In the genomic region with DNA sequence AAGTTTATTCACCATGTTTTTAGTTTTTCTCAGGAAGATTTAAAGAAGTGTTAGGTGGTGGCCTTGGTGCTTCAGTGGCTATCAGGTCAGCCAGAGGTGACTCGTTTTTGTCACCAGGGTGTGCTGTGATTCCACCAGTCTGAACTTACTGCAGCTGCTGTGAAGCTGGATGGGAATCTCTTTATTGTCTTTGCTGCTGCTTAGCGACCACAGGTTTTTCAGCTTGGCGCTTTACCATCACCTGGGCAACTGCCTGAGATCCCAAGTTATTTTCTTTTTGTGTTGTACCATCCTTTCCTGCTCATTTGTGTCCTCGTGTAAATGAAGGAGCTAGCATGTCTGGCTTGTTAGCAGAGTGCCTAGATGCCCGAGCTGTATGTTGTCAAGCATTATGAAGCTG, we compare ENCODE assay signal across 9 cellular contexts.
DNase-seq lines count a peak whose midpoint lies in the region; ATAC-seq, FAIRE-seq and TF ChIP-seq lines count a peak whose summit lies in the region.
"Had no signal": no experiment of that assay in that cellular context is flagged by ENCODE, and none has a peak within 500 bp of the region (broad histone marks: within the 10 kb centered on the region; RNA-seq: fewer than 3 reads in every experiment).

No MANE protein-coding gene starts in this region.

- H3K4me1 Mint-ChIP-seq in T-helper 17 cell, result no peaks in the 10 kb centered on the region

- no peaks in the 10 kb centered on the region for H3K36me3 ChIP-seq in pancreas
- H3K36me3 ChIP-seq: neutrophil had no signal

- H3K27ac ChIP-seq in pancreas, result no peak overlapping the region
- H3K27ac ChIP-seq: neutrophil had no signal

- H3K9me3 ChIP-seq in pancreas, result no peaks in the 10 kb centered on the region
- no peaks in the 10 kb centered on the region for H3K9me3 ChIP-seq in T-helper 17 cell (ENCODE audit: control insufficient read depth, low read length, poor library complexity, severe bottlenecking)
- H3K9me3 ChIP-seq: neutrophil had no signal

- H3K4me3 ChIP-seq in LNCaP clone FGC (ENCODE audit: low read depth, low read length) (no peak overlapping the region), fibroblast of the aortic adventitia (ENCODE audit: low read depth, low read length) (no peak overlapping the region), pancreas (no peak overlapping the region)

- DNase-seq in G401 (ENCODE audit: low spot score), result peak; percentile 47
- peak; percentile 46 for DNase-seq in LNCaP clone FGC (ENCODE audit: low read depth)
- peak; percentile 68 for DNase-seq in RKO (ENCODE audit: low spot score)
- peak; percentile 78 for DNase-seq in fibroblast of the aortic adventitia (ENCODE audit: low read depth)
- peak in 4 of 6 donors; percentile 26 to 56 (median 53) for DNase-seq in pancreas
- DNase-seq in T-helper 17 cell, result no peak

- H3K27me3 ChIP-seq in pancreas, result no peaks in the 10 kb centered on the region
- H3K27me3 ChIP-seq: neutrophil had no signal

- H3K27me3 Mint-ChIP-seq in T-helper 17 cell, result no peaks in the 10 kb centered on the region

- no peaks in the 10 kb centered on the region for H3K36me3 Mint-ChIP-seq in T-helper 17 cell (ENCODE audit: low read depth)

- WGBS in pancreas, 2 donors, result 14 to 19% methylated on average over 5 of the region's 5 CpGs

- peaks cover 4 to 8% (median 7%) of the 10 kb centered on the region in 3 donors for H3K4me1 ChIP-seq in pancreas

- TF ChIP-seq CTCF in LNCaP clone FGC (IDR thresholded peaks at IDR 0.05; ENCODE audit: control insufficient read depth, extremely low read depth, insufficient read depth) (peak; percentile 86), fibroblast of the aortic adventitia (IDR thresholded peaks at IDR 0.05; ENCODE audit: insufficient read depth, low read length) (peak; percentile 66), pancreas (IDR thresholded peaks at IDR 0.05) (peak in 3 of 4 donors; percentile 36 to 44 (median 37))

- H3K27ac Mint-ChIP-seq in T-helper 17 cell, result no peak overlapping the region

- in situ Hi-C loops in G401 (cut with HindIII; ENCODE audit: low sequenced_read_pairs), result no loop called here

- H3K4me3 Mint-ChIP-seq in T-helper 17 cell, result no peak overlapping the region

- peak; percentile 83 to 98 (median 96) for ATAC-seq in pancreas
- ATAC-seq in GM19328 (IDR thresholded peaks at IDR 0.05; ENCODE audit: unreplicated experiment), result no peak
- ATAC-seq in HG03571 (IDR thresholded peaks at IDR 0.05; ENCODE audit: unreplicated experiment), result no peak
- ATAC-seq in T-helper 17 cell, result no peak

- intact Hi-C loops in pancreas (cut with DNase I), result no loop called here

- no peak for FAIRE-seq in pancreas (lab: Jason Lieb, UNC)

Comparison
In these comparisons a context has a peak if more than half of its experiments do, and no peak if none do; other contexts are left out.
1. DNase-seq: peak in G401 (single experiment), LNCaP clone FGC (single experiment), RKO (single experiment), fibroblast of the aortic adventitia (single experiment) and pancreas (4 of 6); none in T-helper 17 cell (0 of 3).
2. ATAC-seq: peak in pancreas (4 of 4); none in GM19328 (single experiment), HG03571 (single experiment) and T-helper 17 cell (single experiment).
3. Peak in every context shown above with its lines, with median percentiles within 50 percentile points of each other: CTCF ChIP-seq.